ENCODE assay signal across 25 cellular contexts in genomic region chr10:27678166-27678565, GRCh38.
"Had no signal": no experiment of that assay in that cellular context is flagged by ENCODE, and none has a peak within 500 bp of the region (broad histone marks: within the 10 kb centered on the region; RNA-seq: fewer than 3 reads in every experiment).

No MANE protein-coding gene starts in this region.

- DNase-seq: colonic mucosa; cortex of kidney; effector CD8-positive, alpha-beta T cell; effector memory CD8-positive, alpha-beta T cell; endodermal cell; erythroblast; esophagus squamous epithelium; foreskin fibroblast; foreskin melanocyte; gastrocnemius medialis; glutamatergic neuron; head of caudate nucleus; heart right ventricle; hippocampal formation; left cardiac atrium; left lung; left ventricle myocardium superior; lower lobe of right lung; mesenchymal stem cell; mucosa of descending colon; naive B cell had no signal

- H3K4me1 Mint-ChIP-seq: naive B cell had no signal

- H3K4me3 Mint-ChIP-seq: dendritic cell treated with granulocyte-macrophage colony-stimulating factor and Interleukin-4, amounts not matched to agents 40 ng/mL and 50 ng/mL, for 4 days; effector memory CD8-positive, alpha-beta T cell; endodermal cell; mesothelial cell of epicardium; naive B cell had no signal

- H3K36me3 ChIP-seq: colonic mucosa, esophagus squamous epithelium, gastrocnemius medialis, heart right ventricle, left lung, lower lobe of right lung had no signal

- H3K27ac ChIP-seq: colonic mucosa, epithelial cell of prostate, esophagus squamous epithelium, gastrocnemius medialis, heart right ventricle, left lung, lower lobe of right lung had no signal

- H3K27me3 Mint-ChIP-seq: dendritic cell treated with granulocyte-macrophage colony-stimulating factor and Interleukin-4, amounts not matched to agents 40 ng/mL and 50 ng/mL, for 4 days had no signal

- H3K9me3 Mint-ChIP-seq: dendritic cell treated with granulocyte-macrophage colony-stimulating factor and Interleukin-4, amounts not matched to agents 40 ng/mL and 50 ng/mL, for 4 days; effector memory CD8-positive, alpha-beta T cell; endodermal cell; mesothelial cell of epicardium; naive B cell had no signal

- H3K4me1 ChIP-seq: colonic mucosa, gastrocnemius medialis, left lung, lower lobe of right lung had no signal

- H3K4me3 ChIP-seq: colonic mucosa, esophagus squamous epithelium, gastrocnemius medialis, heart right ventricle, left lung, lower lobe of right lung, mucosa of descending colon had no signal

- H3K27ac Mint-ChIP-seq: dendritic cell treated with granulocyte-macrophage colony-stimulating factor and Interleukin-4, amounts not matched to agents 40 ng/mL and 50 ng/mL, for 4 days; effector memory CD8-positive, alpha-beta T cell; endodermal cell; mesothelial cell of epicardium; naive B cell had no signal

- H3K36me3 Mint-ChIP-seq: mesothelial cell of epicardium, naive B cell had no signal

- H3K9me3 ChIP-seq: colonic mucosa, esophagus squamous epithelium, gastrocnemius medialis, heart right ventricle, left lung, lower lobe of right lung, mucosa of descending colon had no signal

- ATAC-seq: effector memory CD8-positive, alpha-beta T cell; esophagus mucosa; gastrocnemius medialis; heart right ventricle; left cardiac atrium; left lung; left ventricle myocardium superior; lower lobe of right lung; mucosa of descending colon had no signal

- H3K27me3 ChIP-seq: colonic mucosa, esophagus squamous epithelium, gastrocnemius medialis, heart right ventricle, left lung had no signal
